In genomic region chr1:7266561-7266960, GRCh38 we compare ENCODE assay signal across 18 cellular contexts.
DNase-seq lines count a peak whose midpoint lies in the region; ATAC-seq and TF ChIP-seq lines count a peak whose summit lies in the region.
"Had no signal": no experiment of that assay in that cellular context is flagged by ENCODE, and none has a peak within 500 bp of the region (broad histone marks: within the 10 kb centered on the region; RNA-seq: fewer than 3 reads in every experiment).

No MANE protein-coding gene starts in this region.

- H3K27me3 Mint-ChIP-seq in endodermal cell (ENCODE audit: insufficient read depth) = no peaks in the 10 kb centered on the region

- 71 to 77% methylated on average over 5 of the region's 5 CpGs for WGBS in endodermal cell (ENCODE audit: insufficient coverage in 1 of 2, insufficient read length in 1 of 2), 2 experiments
- 67 to 76% (median 74%) methylated on average over 5 of the region's 5 CpGs for WGBS in ovary, 3 donors

- ATAC-seq in Panc1 (peak; percentile 32; the same call in 1 of the 2 replicates), mucosa of descending colon (peak; percentile 12), HG02610 (IDR thresholded peaks at IDR 0.05; ENCODE audit: unreplicated experiment) (no peak)
- ATAC-seq: lower lobe of right lung; stimulated activated effector memory CD8-positive, alpha-beta T cell treated with anti-CD3 and anti-CD28 coated beads, Interleukin-12 subunit alpha, Interleukin-12 subunit beta, amount 100 ng/mL, for 72 hours had no signal

- no peak overlapping the region for H3K4me3 ChIP-seq in Panc1 (ENCODE audit: low read depth in 2 of 2, low read length in 2 of 2)
- H3K4me3 ChIP-seq in endodermal cell (ENCODE audit: low read length) = no peak overlapping the region
- no peak overlapping the region for H3K4me3 ChIP-seq in mucosa of descending colon
- H3K4me3 ChIP-seq in ovary = no peak overlapping the region
- H3K4me3 ChIP-seq: lower lobe of right lung, testis had no signal

- no peak overlapping the region for H3K4me3 Mint-ChIP-seq in endodermal cell
- H3K4me3 Mint-ChIP-seq: activated naive CD8-positive, alpha-beta T cell; nephron progenitor cell; stimulated activated effector memory CD8-positive, alpha-beta T cell treated with anti-CD3 and anti-CD28 coated beads, Interleukin-12 subunit alpha, Interleukin-12 subunit beta, amount 100 ng/mL, for 72 hours had no signal

- POLR2A ChIA-PET in Panc1 (lab: Charles Lee) = no interaction called here

- H3K27me3 ChIP-seq in Panc1 (ENCODE audit: control insufficient read depth, insufficient read depth, low read length) = no peaks in the 10 kb centered on the region
- no peaks in the 10 kb centered on the region for H3K27me3 ChIP-seq in endodermal cell (ENCODE audit: control insufficient read depth, insufficient read depth, low read length, poor library complexity, severe bottlenecking)
- H3K27me3 ChIP-seq in ovary = no peaks in the 10 kb centered on the region
- H3K27me3 ChIP-seq: testis had no signal

- H3K36me3 ChIP-seq in Panc1 (ENCODE audit: control insufficient read depth, insufficient read depth, low read length) (no peaks in the 10 kb centered on the region), endodermal cell (ENCODE audit: control insufficient read depth, insufficient read depth, low read length) (no peaks in the 10 kb centered on the region), mucosa of descending colon (ENCODE audit: low read depth) (no peaks in the 10 kb centered on the region), ovary (no peaks in the 10 kb centered on the region)
- H3K36me3 ChIP-seq: lower lobe of right lung had no signal

- intact Hi-C loops in Panc1 (cut with micrococcal nuclease; ENCODE audit: unreplicated experiment) (no loop called here), mucosa of descending colon (cut with DNase I, micrococcal nuclease) (no loop called here), ovary (cut with DNase I) (no loop called here)

- no peak for TF ChIP-seq EP300 in ovary (IDR thresholded peaks at IDR 0.05)

- peaks cover 21% of the 10 kb centered on the region for H3K9me3 Mint-ChIP-seq in endodermal cell

- in situ Hi-C loops in Panc1 (cut with HindIII; ENCODE audit: low pct_unique_long_range_greater_than_20kb, low sequenced_read_pairs) = no loop called here

- no peaks in the 10 kb centered on the region for H3K36me3 Mint-ChIP-seq in endodermal cell (ENCODE audit: low read depth)
- H3K36me3 Mint-ChIP-seq: stimulated activated effector memory CD8-positive, alpha-beta T cell treated with anti-CD3 and anti-CD28 coated beads, Interleukin-12 subunit alpha, Interleukin-12 subunit beta, amount 100 ng/mL, for 72 hours had no signal

- no peak overlapping the region for H3K9ac ChIP-seq in endodermal cell (ENCODE audit: extremely low read depth, low read length, poor library complexity, severe bottlenecking)
- H3K9ac ChIP-seq: KMS-11 had no signal

- peaks cover 21% of the 10 kb centered on the region for H3K4me1 ChIP-seq in Panc1 (ENCODE audit: control insufficient read depth, insufficient read depth, low read length)
- no peaks in the 10 kb centered on the region for H3K4me1 ChIP-seq in endodermal cell (ENCODE audit: control insufficient read depth, insufficient read depth, low read length)
- peaks cover 22% of the 10 kb centered on the region for H3K4me1 ChIP-seq in mucosa of descending colon (ENCODE audit: low read depth)
- no peaks in the 10 kb centered on the region for H3K4me1 ChIP-seq in ovary (ENCODE audit: insufficient read depth)
- H3K4me1 ChIP-seq: lower lobe of right lung, testis had no signal

- no TSS peak for BruUV-seq in Panc1 (replicated peaks; lab: Mats Ljungman, UMichigan)

- CTCF ChIA-PET in Panc1 (lab: Charles Lee) = no interaction called here

- peaks cover 14% of the 10 kb centered on the region; the same call in 1 of the 2 replicates for H3K9me3 ChIP-seq in Panc1 (ENCODE audit: control insufficient read depth, insufficient read depth, low read depth, low read length)
- peaks cover 19% of the 10 kb centered on the region for H3K9me3 ChIP-seq in endodermal cell (ENCODE audit: control insufficient read depth, low read length)
- peaks cover 10% of the 10 kb centered on the region for H3K9me3 ChIP-seq in mucosa of descending colon
- H3K9me3 ChIP-seq in ovary = no peaks in the 10 kb centered on the region
- H3K9me3 ChIP-seq: testis had no signal

- no peaks in the 10 kb centered on the region for H3K4me1 Mint-ChIP-seq in endodermal cell
- H3K4me1 Mint-ChIP-seq: stimulated activated effector memory CD8-positive, alpha-beta T cell treated with anti-CD3 and anti-CD28 coated beads, Interleukin-12 subunit alpha, Interleukin-12 subunit beta, amount 100 ng/mL, for 72 hours had no signal

- no peak overlapping the region for H3K27ac Mint-ChIP-seq in endodermal cell
- H3K27ac Mint-ChIP-seq: activated naive CD8-positive, alpha-beta T cell; nephron progenitor cell; stimulated activated effector memory CD8-positive, alpha-beta T cell treated with anti-CD3 and anti-CD28 coated beads, Interleukin-12 subunit alpha, Interleukin-12 subunit beta, amount 100 ng/mL, for 72 hours had no signal

- TF ChIP-seq CTCF in Panc1 (IDR thresholded peaks at IDR 0.05) = no peak
- no peak for TF ChIP-seq CTCF in endodermal cell (conservative IDR thresholded peaks at IDR 0.05)
- no peak for TF ChIP-seq CTCF in mucosa of descending colon (IDR thresholded peaks at IDR 0.05)
- no peak for TF ChIP-seq CTCF in ovary (IDR thresholded peaks at IDR 0.05)

- H3K27ac ChIP-seq in Panc1 (ENCODE audit: low read length) = peak overlapping the region; percentile 3; the same call in 1 of the 2 replicates
- H3K27ac ChIP-seq in endodermal cell (ENCODE audit: low read depth, low read length) = no peak overlapping the region
- no peak overlapping the region for H3K27ac ChIP-seq in ovary
- H3K27ac ChIP-seq: C4-2B, KMS-11, lower lobe of right lung, testis had no signal

- DNase-seq in COLO668 (lab: John Stamatoyannopoulos, UW; ENCODE audit: unreplicated experiment) = peak; percentile 57
- no peak for DNase-seq in Panc1 (ENCODE audit: low read depth, low spot score)
- peak; percentile 24 for DNase-seq in endodermal cell
- no peak for DNase-seq in mucosa of descending colon
- no peak for DNase-seq in ovary
- no peak for DNase-seq in D341Med (ENCODE audit: low spot score)
- DNase-seq in effector CD8-positive, alpha-beta T cell (lab: John Stamatoyannopoulos, UW) = no peak
- DNase-seq: activated CD4-positive, alpha-beta T cell treated with anti-CD3 and anti-CD28 coated beads for 1 hour; GF-D8; lower lobe of right lung; NCI-H2029; nephron progenitor cell; testis had no signal

- TF ChIP-seq POLR2A in ovary (IDR thresholded peaks at IDR 0.05) = no peak

Comparison
In these comparisons a context has a peak if more than half of its experiments do, and no peak if none do; other contexts are left out.
1. DNase-seq: peak in COLO668 (single experiment) and endodermal cell (single experiment); none in Panc1 (single experiment), mucosa of descending colon (0 of 3), ovary (0 of 5), D341Med (single experiment) and effector CD8-positive, alpha-beta T cell (single experiment).